ENCODE assay signal across 22 cellular contexts in the genomic region with DNA sequence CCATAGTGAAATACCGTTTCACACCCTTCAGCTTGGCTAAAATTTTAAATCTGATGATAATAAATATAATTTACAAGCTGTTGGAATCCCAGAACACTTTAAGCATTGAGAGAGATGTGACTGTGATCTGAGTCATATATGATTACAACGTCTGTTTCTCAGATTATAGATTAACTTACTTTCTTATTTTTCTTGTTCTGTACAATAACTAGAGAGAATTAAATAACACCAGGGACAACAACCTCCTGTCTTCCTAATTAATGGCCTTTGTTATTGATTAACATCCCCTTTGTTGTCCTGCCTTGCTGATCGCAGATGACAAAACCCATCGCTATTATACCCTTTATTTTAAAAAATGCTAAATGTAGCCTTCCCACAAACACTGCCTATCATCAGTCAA.
A peak's percentile ranks its signal among the peaks of the same experiment; 100 is the strongest.
DNase-seq lines count a peak whose midpoint lies in the region; ATAC-seq, FAIRE-seq and TF ChIP-seq lines count a peak whose summit lies in the region.
"Had no signal": no experiment of that assay in that cellular context is flagged by ENCODE, and none has a peak within 500 bp of the region (broad histone marks: within the 10 kb centered on the region; RNA-seq: fewer than 3 reads in every experiment).

No MANE protein-coding gene starts in this region.

- ATAC-seq in K562 = no peak
- ATAC-seq: HCT116 had no signal

- peak; percentile 59 for DNase-seq in Caki2 (ENCODE audit: low read depth)
- peak; percentile 47 for DNase-seq in NCI-H146 (lab: John Stamatoyannopoulos, UW)
- DNase-seq in K562 (ENCODE audit: extremely low read depth in 1 of 4, low spot score in 3 of 4) = no peak
- DNase-seq in kidney = no peak
- no peak for DNase-seq in left ventricle myocardium inferior
- no peak for DNase-seq in cerebellar cortex (ENCODE audit: low spot score)
- no peak for DNase-seq in esophagus muscularis mucosa (ENCODE audit: extremely low spot score)
- no peak for DNase-seq in H4 (ENCODE audit: low spot score)
- DNase-seq: BE2C; CD8-positive, alpha-beta memory T cell; DMS153; DND-41; Kasumi-1; NCI-H1092 treated with DMSO at 0.1 percent for 48 hours; NCI-H1436 treated with DMSO at 0.1 percent for 48 hours; NCI-H2029; NCI-H446 treated with DMSO at 0.1 percent for 48 hours; NCI-H526; SHP77 had no signal

- no peak for TF ChIP-seq CTCF in K562 (IDR thresholded peaks at IDR 0.05 in 2 of 3, conservative IDR thresholded peaks at IDR 0.05 in 1 of 3; ENCODE audit: insufficient read depth in 2 of 3, low read depth in 1 of 3, low read length in 3 of 3)
- TF ChIP-seq CTCF in kidney (IDR thresholded peaks at IDR 0.05; ENCODE audit: borderline replicate concordance, extremely low read depth, insufficient read depth) = no peak
- TF ChIP-seq CTCF in left ventricle myocardium inferior (IDR thresholded peaks at IDR 0.05; ENCODE audit: borderline replicate concordance) = no peak
- no peak for TF ChIP-seq CTCF in esophagus muscularis mucosa (IDR thresholded peaks at IDR 0.05)

- H3K79me2 ChIP-seq in K562 (ENCODE audit: control insufficient read depth, insufficient read depth, low read length) = no peaks in the 10 kb centered on the region

- FAIRE-seq in K562 (lab: Jason Lieb, UNC) (no peak), kidney (lab: Jason Lieb, UNC) (peak; percentile 35)
- FAIRE-seq: GM19239 had no signal

- H3K27me3 ChIP-seq in K562 (ENCODE audit: control insufficient read depth in 2 of 2, insufficient read depth in 2 of 2, low read length in 2 of 2) (no peaks in the 10 kb centered on the region), left ventricle myocardium inferior (ENCODE audit: low read depth) (peaks cover 11% of the 10 kb centered on the region), esophagus muscularis mucosa (no peaks in the 10 kb centered on the region)

- no peaks in the 10 kb centered on the region for H3K9me1 ChIP-seq in K562 (ENCODE audit: control insufficient read depth, insufficient read depth, low read length)

- H3K4me2 ChIP-seq in K562 (ENCODE audit: insufficient read depth, low read length) = no peak overlapping the region

- in situ Hi-C loops in Caki2 (cut with HindIII; ENCODE audit: low pct_unique_long_range_greater_than_20kb, low sequenced_read_pairs) (no loop called here), K562 (cut with MboI) (no loop called here)

- no peaks in the 10 kb centered on the region for H4K20me1 ChIP-seq in K562 (replicated peaks; ENCODE audit: control insufficient read depth, insufficient read depth, low read length)

- TF ChIP-seq EP300 in K562 (IDR thresholded peaks at IDR 0.05; ENCODE audit: low read length) = no peak
- TF ChIP-seq EP300 in esophagus muscularis mucosa (IDR thresholded peaks at IDR 0.05) = no peak

- H3K9ac ChIP-seq in K562 (ENCODE audit: insufficient read depth in 1 of 2, low read depth in 2 of 2, low read length in 2 of 2) (no peak overlapping the region), kidney (ENCODE audit: low read length in 2 of 2) (no peak overlapping the region)

- BruUV-seq in K562 (replicated peaks; lab: Mats Ljungman, UMichigan) = no TSS peak

- no peak overlapping the region for H3K4me3 ChIP-seq in K562
- H3K4me3 ChIP-seq in kidney (ENCODE audit: low read length in 2 of 2) = no peak overlapping the region
- no peak overlapping the region for H3K4me3 ChIP-seq in left ventricle myocardium inferior
- no peak overlapping the region for H3K4me3 ChIP-seq in esophagus muscularis mucosa

- intact Hi-C loops in K562 (cut with micrococcal nuclease) (loop anchor here (10.0 kb wide), 1 partner anchor 1098 kb away; no protein-coding TSS in a partner anchor), kidney (cut with DNase I) (no loop called here), left ventricle myocardium inferior (cut with micrococcal nuclease) (no loop called here), esophagus muscularis mucosa (cut with DNase I) (no loop called here)

- POLR2A ChIA-PET in K562 (lab: Yijun Ruan, JAX) = interaction anchor here (1.0 kb wide), 1 partner anchor 37 kb away, joined by 4 read pairs; no protein-coding TSS in a partner anchor

- TF ChIP-seq RAD21 in K562 (CRISPR knock-in tag; conservative IDR thresholded peaks at IDR 0.05 in 1 of 2, IDR thresholded peaks at IDR 0.05 in 1 of 2) = no peak

- no peak overlapping the region for H3K27ac ChIP-seq in K562 (ENCODE audit: extremely low read depth, low read depth, low read length)
- H3K27ac ChIP-seq in kidney (ENCODE audit: low read depth in 2 of 2, low read length in 2 of 2) = no peak overlapping the region
- no peak overlapping the region for H3K27ac ChIP-seq in left ventricle myocardium inferior (replicated peaks)
- H3K27ac ChIP-seq in esophagus muscularis mucosa (replicated peaks in 1 of 4) = no peak overlapping the region
- H3K27ac ChIP-seq: RWPE1 had no signal

- H3K9me3 ChIP-seq in K562 (replicated peaks; ENCODE audit: control insufficient read depth, insufficient read depth, low read depth, low read length) = peaks cover 11% of the 10 kb centered on the region
- H3K9me3 ChIP-seq in kidney (ENCODE audit: control insufficient read depth in 1 of 2, low read length in 2 of 2) = peaks cover 0 to 16% of the 10 kb centered on the region in 2 donors
- H3K9me3 ChIP-seq in left ventricle myocardium inferior (replicated peaks) = peaks cover 28% of the 10 kb centered on the region
- peaks cover 0 to 18% (median 15%) of the 10 kb centered on the region in 4 donors for H3K9me3 ChIP-seq in esophagus muscularis mucosa
- H3K9me3 ChIP-seq: BE2C had no signal

- H2AFZ ChIP-seq in K562 (ENCODE audit: low read depth, low read length) = no peak overlapping the region

- no peaks in the 10 kb centered on the region for H3K36me3 ChIP-seq in K562 (ENCODE audit: control insufficient read depth, insufficient read depth, low read length)
- no peaks in the 10 kb centered on the region for H3K36me3 ChIP-seq in kidney (ENCODE audit: control insufficient read depth in 1 of 2, insufficient read depth in 2 of 2, low read length in 2 of 2)
- no peaks in the 10 kb centered on the region for H3K36me3 ChIP-seq in left ventricle myocardium inferior
- H3K36me3 ChIP-seq in esophagus muscularis mucosa = no peaks in the 10 kb centered on the region
- H3K36me3 ChIP-seq: BE2C had no signal

- WGBS in K562 (ENCODE audit: insufficient coverage, low coverage, missing lambda C conversion rate) = 19% methylated on average over 4 of the region's 4 CpGs
- 78% methylated on average over 4 of the region's 4 CpGs for WGBS in esophagus muscularis mucosa

- TF ChIP-seq POLR2A in K562 (conservative IDR thresholded peaks at IDR 0.05) = no peak
- no peak for TF ChIP-seq POLR2A in esophagus muscularis mucosa (IDR thresholded peaks at IDR 0.05; ENCODE audit: low read depth)

- CTCF ChIA-PET in K562 (lab: Yijun Ruan, JAX; ENCODE audit: low intra/inter-chr PET ratio) = no interaction called here

- H3K4me1 ChIP-seq in K562 (replicated peaks in 1 of 2; ENCODE audit: control insufficient read depth in 2 of 2, insufficient read depth in 2 of 2, low read length in 2 of 2) (no peaks in the 10 kb centered on the region; a peak in 1 of 5 replicates), kidney (ENCODE audit: control insufficient read depth in 1 of 2, insufficient read depth in 1 of 2, low read depth in 1 of 2, low read length in 2 of 2) (no peaks in the 10 kb centered on the region), left ventricle myocardium inferior (no peaks in the 10 kb centered on the region), esophagus muscularis mucosa (no peaks in the 10 kb centered on the region)
- H3K4me1 ChIP-seq: BE2C had no signal

TF ChIP-seq in K562, 482 proteins besides CTCF, POLR2A, EP300 and RAD21:
- TF ChIP-seq ASH1L (IDR thresholded peaks at IDR 0.05; ENCODE audit: borderline replicate concordance, low read depth, partially characterized antibody) = no peak
- TF ChIP-seq KHSRP (IDR thresholded peaks at IDR 0.05) = no peak
- peak; percentile 41; the same call in 1 of the 2 replicates for TF ChIP-seq FOSL1 (tag; conservative IDR thresholded peaks at IDR 0.05)
- no peak for TF ChIP-seq ZNF174 (CRISPR knock-in tag; IDR thresholded peaks at IDR 0.05)

Comparison
In these comparisons a context has a peak if more than half of its experiments do, and no peak if none do; other contexts are left out.
1. DNase-seq: peak in Caki2 (single experiment) and NCI-H146 (single experiment); none in K562 (0 of 4), kidney (single experiment), left ventricle myocardium inferior (single experiment), cerebellar cortex (single experiment), esophagus muscularis mucosa (single experiment) and H4 (single experiment).